18 cellular contexts compared by ENCODE assay signal in the genomic region with DNA sequence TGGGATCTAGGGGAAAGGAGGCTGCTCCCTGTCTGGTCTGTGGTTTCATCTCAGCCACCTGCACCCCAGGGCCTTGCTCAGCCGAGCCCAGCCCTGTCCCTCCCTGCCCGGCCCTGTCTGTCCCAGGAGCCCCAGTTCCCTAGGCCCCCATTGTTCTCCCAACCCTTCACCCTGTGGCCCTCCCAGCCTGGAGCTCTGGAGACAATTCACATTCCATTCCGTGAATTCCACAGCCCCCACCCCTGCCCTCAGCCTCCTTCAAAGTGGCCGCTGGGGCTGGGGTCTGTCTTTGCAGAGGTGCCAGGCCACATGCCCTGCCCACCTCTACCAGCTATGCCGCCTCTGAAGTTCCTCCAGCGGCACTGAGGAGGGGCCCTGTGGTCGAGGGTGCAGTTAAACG.
DNase-seq lines count a peak whose midpoint lies in the region; ATAC-seq, FAIRE-seq and TF ChIP-seq lines count a peak whose summit lies in the region.
"Had no signal": no experiment of that assay in that cellular context is flagged by ENCODE, and none has a peak within 500 bp of the region (broad histone marks: within the 10 kb centered on the region; RNA-seq: fewer than 3 reads in every experiment).

No MANE protein-coding gene starts in this region.

- H2BK15ac ChIP-seq in mesenchymal stem cell (ENCODE audit: low read depth, poor library complexity, severe bottlenecking) = no peak overlapping the region

- H3K79me1 ChIP-seq in mesenchymal stem cell (replicated peaks; ENCODE audit: low read length, poor library complexity, severe bottlenecking) = no peaks in the 10 kb centered on the region

- peaks cover 4% of the 10 kb centered on the region for H3K27me3 Mint-ChIP-seq in GM23338 (ENCODE audit: insufficient read depth, low read depth, poor library complexity)
- H3K27me3 Mint-ChIP-seq: CD4-positive, CD25-positive, alpha-beta regulatory T cell had no signal

- WGBS in mesenchymal stem cell = 67% methylated on average over 8 of the region's 8 CpGs

- no peak overlapping the region for H3K4me3 ChIP-seq in GM23338
- no peak overlapping the region for H3K4me3 ChIP-seq in PC-3 (ENCODE audit: low read length)
- H3K4me3 ChIP-seq in mesenchymal stem cell (ENCODE audit: insufficient read depth in 1 of 2, low read depth in 1 of 2, low read length in 2 of 2) = no peak overlapping the region
- H3K4me3 ChIP-seq: A549, GM12878 had no signal

- no peaks in the 10 kb centered on the region for H3K36me3 ChIP-seq in GM23338 (ENCODE audit: insufficient read depth)
- no peaks in the 10 kb centered on the region for H3K36me3 ChIP-seq in PC-3 (ENCODE audit: low read depth, low read length)
- no peaks in the 10 kb centered on the region for H3K36me3 ChIP-seq in mesenchymal stem cell (ENCODE audit: control insufficient read depth in 1 of 2, insufficient read depth in 2 of 2, low read depth in 1 of 2, low read length in 2 of 2)
- H3K36me3 ChIP-seq: BE2C had no signal

- no peaks in the 10 kb centered on the region for H3K36me3 Mint-ChIP-seq in GM23338 (ENCODE audit: low read depth)
- no peaks in the 10 kb centered on the region for H3K36me3 Mint-ChIP-seq in stimulated activated effector memory CD8-positive, alpha-beta T cell treated with anti-CD3 and anti-CD28 coated beads, Interleukin-12 subunit alpha, Interleukin-12 subunit beta, amount 100 ng/mL, for 72 hours
- H3K36me3 Mint-ChIP-seq: CD4-positive, CD25-positive, alpha-beta regulatory T cell had no signal

- intact Hi-C loops in PC-3 (cut with micrococcal nuclease) = no loop called here

- no peak overlapping the region for H3K4me3 Mint-ChIP-seq in GM23338
- H3K4me3 Mint-ChIP-seq in stimulated activated effector memory CD8-positive, alpha-beta T cell treated with anti-CD3 and anti-CD28 coated beads, Interleukin-12 subunit alpha, Interleukin-12 subunit beta, amount 100 ng/mL, for 72 hours = no peak overlapping the region
- H3K4me3 Mint-ChIP-seq: CD4-positive, CD25-positive, alpha-beta regulatory T cell; HFFc6 had no signal

- H3K27me3 ChIP-seq in GM23338 (ENCODE audit: insufficient read depth) = no peaks in the 10 kb centered on the region
- H3K27me3 ChIP-seq in PC-3 (ENCODE audit: low read length) = no peaks in the 10 kb centered on the region
- H3K27me3 ChIP-seq in mesenchymal stem cell (ENCODE audit: control insufficient read depth in 1 of 2, insufficient read depth in 1 of 2, low read length in 2 of 2) = peaks cover 60 to 88% of the 10 kb centered on the region in 2 experiments
- H3K27me3 ChIP-seq: BE2C had no signal

- no peaks in the 10 kb centered on the region for H4K20me1 ChIP-seq in GM23338 (replicated peaks; ENCODE audit: insufficient read depth)
- no peaks in the 10 kb centered on the region for H4K20me1 ChIP-seq in PC-3 (ENCODE audit: low read length)

- H3K9me2 ChIP-seq in GM23338 (ENCODE audit: insufficient read depth) (no peaks in the 10 kb centered on the region; the same call in 1 of the 2 replicates), PC-3 (replicated peaks; ENCODE audit: low read length) (no peaks in the 10 kb centered on the region)

- H3K9me3 ChIP-seq in PC-3 (ENCODE audit: low read length) = no peaks in the 10 kb centered on the region
- H3K9me3 ChIP-seq in mesenchymal stem cell (ENCODE audit: control insufficient read depth, low read length) = no peaks in the 10 kb centered on the region
- H3K9me3 ChIP-seq: A549, BE2C had no signal

- DNase-seq in GM23338 (ENCODE audit: low spot score) = peak; percentile 48
- peak; percentile 16 for DNase-seq in SW480 (ENCODE audit: low spot score)
- peak; percentile 68 for DNase-seq in islet precursor cell
- DNase-seq in urothelium cell line (ENCODE audit: low spot score) = peak; percentile 32
- DNase-seq in stimulated activated effector memory CD8-positive, alpha-beta T cell treated with anti-CD3 and anti-CD28 coated beads, Interleukin-12 subunit alpha, Interleukin-12 subunit beta, amount 100 ng/mL, for 72 hours (ENCODE audit: low spot score in 2 of 2) = no peak
- DNase-seq in PC-3 = no peak
- DNase-seq in NCI-H128 (lab: John Stamatoyannopoulos, UW; ENCODE audit: unreplicated experiment) = no peak
- DNase-seq in mesenchymal stem cell = no peak
- DNase-seq: BE2C; Calu3; CD4-positive, CD25-positive, alpha-beta regulatory T cell; DMS 273 treated with DMSO at 0.1 percent for 48 hours; GOT3; HCEC 1CT; HFFc6 had no signal

- peak overlapping the region in 1 of 2 experiments; percentile 26 for H3K14ac ChIP-seq in mesenchymal stem cell (ENCODE audit: low read length in 2 of 2)

- no peak overlapping the region for H4K91ac ChIP-seq in mesenchymal stem cell (ENCODE audit: low read length)

- H3F3A ChIP-seq in GM23338 (replicated peaks; ENCODE audit: low read depth) (no peaks in the 10 kb centered on the region), PC-3 (ENCODE audit: low read length, unreplicated experiment) (no peaks in the 10 kb centered on the region)

- no peaks in the 10 kb centered on the region for H3K9me3 Mint-ChIP-seq in GM23338
- no peaks in the 10 kb centered on the region for H3K9me3 Mint-ChIP-seq in stimulated activated effector memory CD8-positive, alpha-beta T cell treated with anti-CD3 and anti-CD28 coated beads, Interleukin-12 subunit alpha, Interleukin-12 subunit beta, amount 100 ng/mL, for 72 hours
- H3K9me3 Mint-ChIP-seq: CD4-positive, CD25-positive, alpha-beta regulatory T cell; HFFc6 had no signal

- no peak overlapping the region for H3K23ac ChIP-seq in mesenchymal stem cell (ENCODE audit: low read length in 2 of 2)

- no peak overlapping the region for H3K9ac ChIP-seq in PC-3 (ENCODE audit: low read length)
- H3K9ac ChIP-seq in mesenchymal stem cell (ENCODE audit: low read length) = no peak overlapping the region

- FAIRE-seq in urothelium cell line (lab: Jason Lieb, UNC) = no peak
- FAIRE-seq: A549, GM12878, GM18507 had no signal

- H3K4ac ChIP-seq in mesenchymal stem cell (ENCODE audit: low read depth in 1 of 2, low read length in 2 of 2) = no peak overlapping the region

- no peak overlapping the region for H2BK5ac ChIP-seq in mesenchymal stem cell (ENCODE audit: low read depth, low read length, poor library complexity, severe bottlenecking)

- POLR2A ChIA-PET in PC-3 (lab: Charles Lee; ENCODE audit: unreplicated experiment) = no interaction called here

- H3K4me2 ChIP-seq in GM23338 (no peak overlapping the region), PC-3 (ENCODE audit: low read length) (no peak overlapping the region), mesenchymal stem cell (ENCODE audit: low read length, poor library complexity, severe bottlenecking) (no peak overlapping the region)
- H3K4me2 ChIP-seq: A549 had no signal

- H2BK12ac ChIP-seq in mesenchymal stem cell (ENCODE audit: low read length in 2 of 2) = no peak overlapping the region

- ATAC-seq in GM23338 (peak; percentile 19; the same call in 2 of the 3 replicates), PC-3 (no peak)
- ATAC-seq in stimulated activated effector memory CD8-positive, alpha-beta T cell treated with anti-CD3 and anti-CD28 coated beads, Interleukin-12 subunit alpha, Interleukin-12 subunit beta, amount 100 ng/mL, for 72 hours = no peak
- ATAC-seq: A549, GM12878 had no signal

- no peak overlapping the region for H3K18ac ChIP-seq in mesenchymal stem cell (ENCODE audit: low read depth in 1 of 2, low read length in 2 of 2)

- no peak overlapping the region for H3K27ac Mint-ChIP-seq in GM23338
- H3K27ac Mint-ChIP-seq in stimulated activated effector memory CD8-positive, alpha-beta T cell treated with anti-CD3 and anti-CD28 coated beads, Interleukin-12 subunit alpha, Interleukin-12 subunit beta, amount 100 ng/mL, for 72 hours = no peak overlapping the region
- H3K27ac Mint-ChIP-seq: HFFc6 had no signal

- no peaks in the 10 kb centered on the region for H3K79me2 ChIP-seq in GM23338 (replicated peaks; ENCODE audit: insufficient read depth)
- no peaks in the 10 kb centered on the region for H3K79me2 ChIP-seq in PC-3 (ENCODE audit: low read length)

- TF ChIP-seq CTCF in GM23338 (conservative IDR thresholded peaks at IDR 0.05; ENCODE audit: low read depth in 2 of 2) = no peak
- no peak for TF ChIP-seq CTCF in PC-3 (conservative IDR thresholded peaks at IDR 0.05; ENCODE audit: low read depth, low read length)

- H3K27ac ChIP-seq in GM23338 (ENCODE audit: low read depth) (no peak overlapping the region), PC-3 (ENCODE audit: low read length) (no peak overlapping the region), mesenchymal stem cell (ENCODE audit: low read length, poor library complexity, severe bottlenecking) (no peak overlapping the region)
- H3K27ac ChIP-seq: A549 had no signal

- H2BK120ac ChIP-seq in mesenchymal stem cell (ENCODE audit: low read depth, low read length) = no peak overlapping the region

- CTCF ChIA-PET in PC-3 (lab: Charles Lee) = no interaction called here

- H2AK5ac ChIP-seq in mesenchymal stem cell (ENCODE audit: low read length, severe bottlenecking) = no peak overlapping the region

- H3K4me1 Mint-ChIP-seq in GM23338 = peaks cover 15% of the 10 kb centered on the region
- peaks cover 19% of the 10 kb centered on the region for H3K4me1 Mint-ChIP-seq in stimulated activated effector memory CD8-positive, alpha-beta T cell treated with anti-CD3 and anti-CD28 coated beads, Interleukin-12 subunit alpha, Interleukin-12 subunit beta, amount 100 ng/mL, for 72 hours

- no TSS peak for BruUV-seq in PC-3 (replicated peaks; lab: Mats Ljungman, UMichigan)

- H2AFZ ChIP-seq in GM23338 (no peak overlapping the region), PC-3 (ENCODE audit: low read length) (no peak overlapping the region), mesenchymal stem cell (ENCODE audit: low read depth, low read length) (no peak overlapping the region)

- no peak overlapping the region for H4K8ac ChIP-seq in mesenchymal stem cell (ENCODE audit: low read length)

- peaks cover 10% of the 10 kb centered on the region; the same call in 1 of the 2 replicates for H3K4me1 ChIP-seq in GM23338 (ENCODE audit: insufficient read depth)
- no peaks in the 10 kb centered on the region for H3K4me1 ChIP-seq in PC-3 (ENCODE audit: insufficient read depth, low read length)
- H3K4me1 ChIP-seq in mesenchymal stem cell (ENCODE audit: control insufficient read depth, insufficient read depth, low read depth, low read length) = peaks cover 7% of the 10 kb centered on the region
- H3K4me1 ChIP-seq: A549 had no signal

TF ChIP-seq in GM23338, 12 proteins besides CTCF, POLR2A, EP300 and RAD21:
- TF ChIP-seq EZH2phosphoT487 (IDR thresholded peaks at IDR 0.05; ENCODE audit: unreplicated experiment) (no peak), ZNF114 (CRISPR knock-in tag; IDR thresholded peaks at IDR 0.05) (no peak), NANOG (IDR thresholded peaks at IDR 0.05; ENCODE audit: borderline replicate concordance) (no peak)

Comparison
In these comparisons a context has a peak if more than half of its experiments do, and no peak if none do; other contexts are left out.
1. DNase-seq: peak in GM23338 (single experiment), SW480 (single experiment), islet precursor cell (single experiment) and urothelium cell line (single experiment); none in stimulated activated effector memory CD8-positive, alpha-beta T cell treated with anti-CD3 and anti-CD28 coated beads, Interleukin-12 subunit alpha, Interleukin-12 subunit beta, amount 100 ng/mL, for 72 hours (0 of 2), PC-3 (single experiment), NCI-H128 (single experiment) and mesenchymal stem cell (single experiment).